18 cellular contexts compared by ENCODE assay signal in genomic region chr3:188955919-188956318, GRCh38.
DNase-seq lines count a peak whose midpoint lies in the region; ATAC-seq, FAIRE-seq and TF ChIP-seq lines count a peak whose summit lies in the region.
"Had no signal": no experiment of that assay in that cellular context is flagged by ENCODE, and none has a peak within 500 bp of the region (broad histone marks: within the 10 kb centered on the region; RNA-seq: fewer than 3 reads in every experiment).

No MANE protein-coding gene starts in this region.

- H3K36me3 ChIP-seq in mesenchymal stem cell (ENCODE audit: control insufficient read depth in 1 of 2, insufficient read depth in 2 of 2, low read depth in 1 of 2, low read length in 2 of 2) = no peaks in the 10 kb centered on the region
- H3K36me3 ChIP-seq in tibial nerve = no peaks in the 10 kb centered on the region
- no peaks in the 10 kb centered on the region for H3K36me3 ChIP-seq in small intestine (ENCODE audit: control insufficient read depth in 2 of 2, insufficient read depth in 2 of 2, low read length in 2 of 2)
- H3K36me3 ChIP-seq: neural progenitor cell, SJCRH30 had no signal

- no peak overlapping the region for H3K4me3 Mint-ChIP-seq in stimulated activated effector memory CD8-positive, alpha-beta T cell treated with anti-CD3 and anti-CD28 coated beads, Interleukin-12 subunit alpha, Interleukin-12 subunit beta, amount 100 ng/mL, for 72 hours
- H3K4me3 Mint-ChIP-seq: activated CD8-positive, alpha-beta T cell treated with anti-CD3 and anti-CD28 coated beads, Interleukin-2, amount 10 ng/mL, durations not matched to agents 7 days and 5 days; activated T-cell treated with anti-CD3 and anti-CD28 coated beads, Interleukin-2, amount 50 U/mL, for 72 hours; neural progenitor cell had no signal

- H3K4me2 ChIP-seq in mesenchymal stem cell (ENCODE audit: low read length, poor library complexity, severe bottlenecking) = no peak overlapping the region
- H3K4me2 ChIP-seq: neural progenitor cell had no signal

- no peak overlapping the region for H3K4me3 ChIP-seq in choroid plexus epithelial cell (ENCODE audit: low read depth, low read length)
- H3K4me3 ChIP-seq in fibroblast of villous mesenchyme (ENCODE audit: low read depth, low read length) = no peak overlapping the region
- H3K4me3 ChIP-seq in mesenchymal stem cell (ENCODE audit: insufficient read depth in 1 of 2, low read depth in 1 of 2, low read length in 2 of 2) = no peak overlapping the region
- no peak overlapping the region for H3K4me3 ChIP-seq in tibial nerve
- H3K4me3 ChIP-seq in small intestine (ENCODE audit: low read depth in 1 of 2, low read length in 2 of 2) = no peak overlapping the region
- H3K4me3 ChIP-seq: neural progenitor cell, SJCRH30 had no signal

- H2BK5ac ChIP-seq in mesenchymal stem cell (ENCODE audit: low read depth, low read length, poor library complexity, severe bottlenecking) = no peak overlapping the region

- no peaks in the 10 kb centered on the region for H3K9me3 Mint-ChIP-seq in stimulated activated effector memory CD8-positive, alpha-beta T cell treated with anti-CD3 and anti-CD28 coated beads, Interleukin-12 subunit alpha, Interleukin-12 subunit beta, amount 100 ng/mL, for 72 hours
- H3K9me3 Mint-ChIP-seq: activated T-cell treated with anti-CD3 and anti-CD28 coated beads, Interleukin-2, amount 50 U/mL, for 72 hours; neural progenitor cell had no signal

- H3K18ac ChIP-seq in mesenchymal stem cell (ENCODE audit: low read depth in 1 of 2, low read length in 2 of 2) = no peak overlapping the region

- H2BK12ac ChIP-seq in mesenchymal stem cell (ENCODE audit: low read length in 2 of 2) = peak overlapping the region in 1 of 2 experiments; percentile 18

- WGBS in mesenchymal stem cell = 28% methylated on average over 4 of the region's 4 CpGs
- WGBS in tibial nerve, 2 donors = 65 to 66% methylated on average over 4 of the region's 4 CpGs
- WGBS in small intestine, 3 donors = 59 to 81% (median 68%) methylated on average over 4 of the region's 4 CpGs

- no peak overlapping the region for H3K23ac ChIP-seq in mesenchymal stem cell (ENCODE audit: low read length in 2 of 2)

- H2BK120ac ChIP-seq in mesenchymal stem cell (ENCODE audit: low read depth, low read length) = no peak overlapping the region

- TF ChIP-seq EP300 in tibial nerve (IDR thresholded peaks at IDR 0.05) = peak in 1 of 2 donors; percentile 70

- H3K36me3 Mint-ChIP-seq in stimulated activated effector memory CD8-positive, alpha-beta T cell treated with anti-CD3 and anti-CD28 coated beads, Interleukin-12 subunit alpha, Interleukin-12 subunit beta, amount 100 ng/mL, for 72 hours = no peaks in the 10 kb centered on the region
- H3K36me3 Mint-ChIP-seq: neural progenitor cell had no signal

- FAIRE-seq in small intestine (lab: Jason Lieb, UNC) = no peak

- H3K4me1 ChIP-seq in mesenchymal stem cell (ENCODE audit: control insufficient read depth, insufficient read depth, low read depth, low read length) = peaks cover 4% of the 10 kb centered on the region
- H3K4me1 ChIP-seq in tibial nerve = peaks cover 0 to 57% (median 8%) of the 10 kb centered on the region in 4 donors
- H3K4me1 ChIP-seq in small intestine (ENCODE audit: control insufficient read depth in 2 of 2, insufficient read depth in 1 of 2, low read depth in 1 of 2, low read length in 1 of 2) = peaks cover 0 to 3% of the 10 kb centered on the region in 2 donors
- H3K4me1 ChIP-seq: neural progenitor cell, SJCRH30 had no signal

- no peak overlapping the region for H3K27ac Mint-ChIP-seq in stimulated activated effector memory CD8-positive, alpha-beta T cell treated with anti-CD3 and anti-CD28 coated beads, Interleukin-12 subunit alpha, Interleukin-12 subunit beta, amount 100 ng/mL, for 72 hours
- H3K27ac Mint-ChIP-seq: activated CD8-positive, alpha-beta T cell treated with anti-CD3 and anti-CD28 coated beads, Interleukin-2, amount 10 ng/mL, durations not matched to agents 7 days and 5 days; activated T-cell treated with anti-CD3 and anti-CD28 coated beads, Interleukin-2, amount 50 U/mL, for 72 hours; neural progenitor cell had no signal

- H3K9me3 ChIP-seq in mesenchymal stem cell (ENCODE audit: control insufficient read depth, low read length) (no peaks in the 10 kb centered on the region), tibial nerve (no peaks in the 10 kb centered on the region), small intestine (ENCODE audit: control insufficient read depth, low read depth) (no peaks in the 10 kb centered on the region)
- H3K9me3 ChIP-seq: SJCRH30 had no signal

- H2AFZ ChIP-seq in mesenchymal stem cell (ENCODE audit: low read depth, low read length) = no peak overlapping the region
- H2AFZ ChIP-seq: neural progenitor cell had no signal

- no peaks in the 10 kb centered on the region for H3K27me3 ChIP-seq in mesenchymal stem cell (ENCODE audit: control insufficient read depth in 1 of 2, insufficient read depth in 1 of 2, low read length in 2 of 2)
- no peaks in the 10 kb centered on the region for H3K27me3 ChIP-seq in tibial nerve
- no peaks in the 10 kb centered on the region for H3K27me3 ChIP-seq in small intestine (ENCODE audit: control insufficient read depth in 2 of 2, insufficient read depth in 2 of 2, low read length in 2 of 2)
- H3K27me3 ChIP-seq: neural progenitor cell, SJCRH30 had no signal

- no peak overlapping the region for H4K91ac ChIP-seq in mesenchymal stem cell (ENCODE audit: low read length)

- H2AK5ac ChIP-seq in mesenchymal stem cell (ENCODE audit: low read length, severe bottlenecking) = no peak overlapping the region

- no peak overlapping the region for H3K14ac ChIP-seq in mesenchymal stem cell (ENCODE audit: low read length in 2 of 2)

- no peak overlapping the region for H2BK15ac ChIP-seq in mesenchymal stem cell (ENCODE audit: low read depth, poor library complexity, severe bottlenecking)

- H3K27ac ChIP-seq in mesenchymal stem cell (ENCODE audit: low read length, poor library complexity, severe bottlenecking) (no peak overlapping the region), tibial nerve (peak overlapping the region in 3 of 4 donors; percentile 24 to 99 (median 50)), small intestine (ENCODE audit: low read depth in 1 of 2, low read length in 1 of 2) (peak overlapping the region in 1 of 2 donors; percentile 24)
- H3K27ac ChIP-seq: neural progenitor cell, SJCRH30 had no signal

- no peak overlapping the region for H4K8ac ChIP-seq in mesenchymal stem cell (ENCODE audit: low read length)

- no peak for TF ChIP-seq POLR2A in tibial nerve (IDR thresholded peaks at IDR 0.05)

- H3K4ac ChIP-seq in mesenchymal stem cell (ENCODE audit: low read depth in 1 of 2, low read length in 2 of 2) = no peak overlapping the region

- DNase-seq in choroid plexus epithelial cell (ENCODE audit: low read depth) (peak; percentile 52), fibroblast of villous mesenchyme (ENCODE audit: low read depth) (peak; percentile 81), mesenchymal stem cell (peak; percentile 72), tibial nerve (ENCODE audit: low spot score in 2 of 2) (no peak), NCI-H1105 (lab: John Stamatoyannopoulos, UW) (no peak), small intestine (no peak)
- DNase-seq in stimulated activated effector memory CD8-positive, alpha-beta T cell treated with anti-CD3 and anti-CD28 coated beads, Interleukin-12 subunit alpha, Interleukin-12 subunit beta, amount 100 ng/mL, for 72 hours (ENCODE audit: low spot score in 2 of 2) = no peak
- DNase-seq: activated CD8-positive, alpha-beta T cell treated with anti-CD3 and anti-CD28 coated beads, Interleukin-2, amount 10 ng/mL, durations not matched to agents 7 days and 5 days; activated T-cell treated with anti-CD3 and anti-CD28 coated beads, Interleukin-2, amount 50 U/mL, for 72 hours; Calu3; KBM-7; NCI-H1092 treated with DMSO at 0.1 percent for 48 hours; NCI-H524 treated with DMSO at 0.1 percent for 48 hours; SJCRH30; stimulated activated naive CD4-positive, alpha-beta T cell treated with Interleukin-2 at 50 U/mL for 16 hours; T-helper 2 cell had no signal

- TF ChIP-seq CTCF in choroid plexus epithelial cell (conservative IDR thresholded peaks at IDR 0.05; ENCODE audit: low read depth, low read length) (no peak), fibroblast of villous mesenchyme (IDR thresholded peaks at IDR 0.05; ENCODE audit: insufficient read depth, low read depth, low read length) (no peak), tibial nerve (IDR thresholded peaks at IDR 0.05) (no peak)

- ATAC-seq in stimulated activated effector memory CD8-positive, alpha-beta T cell treated with anti-CD3 and anti-CD28 coated beads, Interleukin-12 subunit alpha, Interleukin-12 subunit beta, amount 100 ng/mL, for 72 hours = no peak
- ATAC-seq: activated CD8-positive, alpha-beta T cell treated with anti-CD3 and anti-CD28 coated beads, Interleukin-2, amount 10 ng/mL, durations not matched to agents 7 days and 5 days; activated naive CD4-positive, alpha-beta T cell treated with anti-CD3 and anti-CD28 coated beads, Interleukin-2, amount 50 U/mL, for 72 hours; activated T-cell treated with anti-CD3 and anti-CD28 coated beads, Interleukin-2, amount 50 U/mL, for 72 hours had no signal

- H3K9ac ChIP-seq in mesenchymal stem cell (ENCODE audit: low read length) = no peak overlapping the region
- H3K9ac ChIP-seq: neural progenitor cell had no signal

- H3K4me1 Mint-ChIP-seq in stimulated activated effector memory CD8-positive, alpha-beta T cell treated with anti-CD3 and anti-CD28 coated beads, Interleukin-12 subunit alpha, Interleukin-12 subunit beta, amount 100 ng/mL, for 72 hours = peaks cover 9% of the 10 kb centered on the region
- H3K4me1 Mint-ChIP-seq: neural progenitor cell had no signal

- peaks cover 2% of the 10 kb centered on the region for H3K79me1 ChIP-seq in mesenchymal stem cell (replicated peaks; ENCODE audit: low read length, poor library complexity, severe bottlenecking)

Comparison
In these comparisons a context has a peak if more than half of its experiments do, and no peak if none do; other contexts are left out.
1. DNase-seq: peak in choroid plexus epithelial cell (single experiment), fibroblast of villous mesenchyme (single experiment) and mesenchymal stem cell (single experiment); none in tibial nerve (0 of 2), NCI-H1105 (single experiment), small intestine (single experiment) and stimulated activated effector memory CD8-positive, alpha-beta T cell treated with anti-CD3 and anti-CD28 coated beads, Interleukin-12 subunit alpha, Interleukin-12 subunit beta, amount 100 ng/mL, for 72 hours (0 of 2).